ENCODE assay signal across 8 cellular contexts in genomic region chr11:796565-797299, GRCh38. TPM values are rescaled to one million over a fixed set of nuclear protein-coding genes. Genes with fewer than 3 reads are reported as not detected.
DNase-seq lines count a peak whose midpoint lies in the region; ATAC-seq and TF ChIP-seq lines count a peak whose summit lies in the region.

No MANE protein-coding gene starts in this region.

- no peak for ATAC-seq in activated CD8-positive, alpha-beta memory T cell treated with anti-CD3 and anti-CD28 coated beads, Interleukin-2, amount 10 ng/mL, durations not matched to agents 7 days and 5 days
- no peak for ATAC-seq in activated naive CD8-positive, alpha-beta T cell treated with anti-CD3 and anti-CD28 coated beads, Interleukin-2, amount 50 U/mL, for 24 hours
- ATAC-seq in left colon, result peak; percentile 12
- no peak for ATAC-seq in thoracic aorta (ENCODE audit: insufficient number of reproducible peaks, low FRiP score, low read depth)
- ATAC-seq in HG03378 (IDR thresholded peaks at IDR 0.05; ENCODE audit: unreplicated experiment), result no peak
- ATAC-seq in HG02840 (IDR thresholded peaks at IDR 0.05; ENCODE audit: low FRiP score, unreplicated experiment), result no peak

- peak overlapping the region; percentile 69 to 79 for H3K27ac ChIP-seq in thoracic aorta

- TF ChIP-seq CTCF in thoracic aorta (IDR thresholded peaks at IDR 0.05), result no peak

- intact Hi-C loops in left colon (cut with DNase I, micrococcal nuclease), result no loop called here

- CTCF ChIA-PET in activated CD8-positive, alpha-beta memory T cell treated with anti-CD3 and anti-CD28 coated beads, Interleukin-2, amount 10 ng/mL, durations not matched to agents 7 days and 5 days (lab: Charles Lee), result interaction anchor here (1.1 to 3.1 kb wide), 5 partner anchors 11 to 70 kb away, joined by 3 to 17 read pairs (median 3); partner anchors contain the start of gene RPLP2

- peak overlapping the region; percentile 85 for H3K4me3 Mint-ChIP-seq in activated CD8-positive, alpha-beta memory T cell treated with anti-CD3 and anti-CD28 coated beads, Interleukin-2, amount 10 ng/mL, durations not matched to agents 7 days and 5 days
- H3K4me3 Mint-ChIP-seq in activated naive CD8-positive, alpha-beta T cell treated with anti-CD3 and anti-CD28 coated beads, Interleukin-2, amount 50 U/mL, for 24 hours, result peak overlapping the region; percentile 92

- peaks cover 4% of the 10 kb centered on the region for H3K36me3 Mint-ChIP-seq in activated CD8-positive, alpha-beta memory T cell treated with anti-CD3 and anti-CD28 coated beads, Interleukin-2, amount 10 ng/mL, durations not matched to agents 7 days and 5 days
- peaks cover 2% of the 10 kb centered on the region for H3K36me3 Mint-ChIP-seq in activated naive CD8-positive, alpha-beta T cell treated with anti-CD3 and anti-CD28 coated beads, Interleukin-2, amount 50 U/mL, for 24 hours (ENCODE audit: low read depth)

- no peaks in the 10 kb centered on the region for H3K9me3 ChIP-seq in thoracic aorta

- no peaks in the 10 kb centered on the region for H3K27me3 Mint-ChIP-seq in activated CD8-positive, alpha-beta memory T cell treated with anti-CD3 and anti-CD28 coated beads, Interleukin-2, amount 10 ng/mL, durations not matched to agents 7 days and 5 days
- no peaks in the 10 kb centered on the region for H3K27me3 Mint-ChIP-seq in activated naive CD8-positive, alpha-beta T cell treated with anti-CD3 and anti-CD28 coated beads, Interleukin-2, amount 50 U/mL, for 24 hours

- peaks cover 10 to 27% of the 10 kb centered on the region in 2 donors for H3K4me1 ChIP-seq in thoracic aorta (ENCODE audit: control insufficient read depth in 1 of 2, low read depth in 2 of 2)

- H3K27me3 ChIP-seq in thoracic aorta (replicated peaks; ENCODE audit: insufficient read depth), result no peaks in the 10 kb centered on the region

- peak overlapping the region; percentile 84 for H3K27ac Mint-ChIP-seq in activated CD8-positive, alpha-beta memory T cell treated with anti-CD3 and anti-CD28 coated beads, Interleukin-2, amount 10 ng/mL, durations not matched to agents 7 days and 5 days
- peak overlapping the region; percentile 84 for H3K27ac Mint-ChIP-seq in activated naive CD8-positive, alpha-beta T cell treated with anti-CD3 and anti-CD28 coated beads, Interleukin-2, amount 50 U/mL, for 24 hours

- H3K9me3 Mint-ChIP-seq in activated CD8-positive, alpha-beta memory T cell treated with anti-CD3 and anti-CD28 coated beads, Interleukin-2, amount 10 ng/mL, durations not matched to agents 7 days and 5 days (ENCODE audit: low read depth), result no peaks in the 10 kb centered on the region
- H3K9me3 Mint-ChIP-seq in activated naive CD8-positive, alpha-beta T cell treated with anti-CD3 and anti-CD28 coated beads, Interleukin-2, amount 50 U/mL, for 24 hours, result no peaks in the 10 kb centered on the region

- peaks cover 11% of the 10 kb centered on the region for H3K36me3 ChIP-seq in thoracic aorta

- H3K4me1 Mint-ChIP-seq in activated CD8-positive, alpha-beta memory T cell treated with anti-CD3 and anti-CD28 coated beads, Interleukin-2, amount 10 ng/mL, durations not matched to agents 7 days and 5 days, result peaks cover 13% of the 10 kb centered on the region
- peaks cover 6% of the 10 kb centered on the region for H3K4me1 Mint-ChIP-seq in activated naive CD8-positive, alpha-beta T cell treated with anti-CD3 and anti-CD28 coated beads, Interleukin-2, amount 50 U/mL, for 24 hours

- H3K4me3 ChIP-seq in thoracic aorta, result peak overlapping the region; percentile 86

- DNase-seq in activated CD8-positive, alpha-beta memory T cell treated with anti-CD3 and anti-CD28 coated beads, Interleukin-2, amount 10 ng/mL, durations not matched to agents 7 days and 5 days, result no peak
- no peak for DNase-seq in activated CD8-positive, alpha-beta memory T cell treated with anti-CD3 and anti-CD28 coated beads, Interleukin-2, amount 50 U/mL, for 4 hours
- no peak for DNase-seq in activated naive CD8-positive, alpha-beta T cell treated with anti-CD3 and anti-CD28 coated beads, Interleukin-2, amount 50 U/mL, for 24 hours
- DNase-seq in left colon (peak in 1 of 2 donors; percentile 46), thoracic aorta (ENCODE audit: low spot score) (no peak), GM19238 (ENCODE audit: insufficient read length, low spot score) (no peak)

RNA-seq across cellular contexts. Expression of gene SLC25A22, which starts 1.3 kb away (rescaled TPM):
- total RNA-seq in activated CD8-positive, alpha-beta memory T cell treated with anti-CD3 and anti-CD28 coated beads, Interleukin-2, amount 10 ng/mL, durations not matched to agents 7 days and 5 days, result 10 to 100 TPM; 49.4 to 54.7 TPM
- 10 to 100 TPM; 16.0 to 16.8 TPM for total RNA-seq in left colon
- total RNA-seq in thoracic aorta, result 10 to 100 TPM; 10.7 to 16.9 TPM

RNA-seq across cellular contexts. Expression of gene CEND1, which starts 6.8 kb away (rescaled TPM):
- 1 to 10 TPM; 1.3 to 3.7 TPM for total RNA-seq in activated CD8-positive, alpha-beta memory T cell treated with anti-CD3 and anti-CD28 coated beads, Interleukin-2, amount 10 ng/mL, durations not matched to agents 7 days and 5 days
- total RNA-seq in left colon, result under 1 TPM in 1 of 2 donors, not detected in 1; 0.36 TPM
- not detected for total RNA-seq in thoracic aorta

RNA-seq across cellular contexts. Expression of gene PIDD1, which starts 8.3 kb away (rescaled TPM):
- 10 to 100 TPM; 42.4 to 59.8 TPM for total RNA-seq in activated CD8-positive, alpha-beta memory T cell treated with anti-CD3 and anti-CD28 coated beads, Interleukin-2, amount 10 ng/mL, durations not matched to agents 7 days and 5 days
- total RNA-seq in left colon (10 to 100 TPM; 20.0 to 25.8 TPM), thoracic aorta (10 to 100 TPM; 10.9 to 52.0 TPM)

RNA-seq across cellular contexts. Expression of gene RPLP2, which starts 13.0 kb away (rescaled TPM):
- 1,000 to 10,000 TPM; 1,844 to 1,872 TPM for total RNA-seq in activated CD8-positive, alpha-beta memory T cell treated with anti-CD3 and anti-CD28 coated beads, Interleukin-2, amount 10 ng/mL, durations not matched to agents 7 days and 5 days
- total RNA-seq in left colon (1,000 to 10,000 TPM; 1,811 to 1,846 TPM), thoracic aorta (100 to 1,000 TPM; 170 to 221 TPM)

RNA-seq across cellular contexts. Expression of gene GATD1, which starts 19.4 kb away (rescaled TPM):
- total RNA-seq in activated CD8-positive, alpha-beta memory T cell treated with anti-CD3 and anti-CD28 coated beads, Interleukin-2, amount 10 ng/mL, durations not matched to agents 7 days and 5 days, result 10 to 100 TPM; 62.4 to 79.4 TPM
- total RNA-seq in left colon (10 to 100 TPM; 49.2 to 60.2 TPM), thoracic aorta (10 to 100 TPM; 32.5 to 48.7 TPM)
